1 cellular context compared by ENCODE assay signal in the genomic region with DNA sequence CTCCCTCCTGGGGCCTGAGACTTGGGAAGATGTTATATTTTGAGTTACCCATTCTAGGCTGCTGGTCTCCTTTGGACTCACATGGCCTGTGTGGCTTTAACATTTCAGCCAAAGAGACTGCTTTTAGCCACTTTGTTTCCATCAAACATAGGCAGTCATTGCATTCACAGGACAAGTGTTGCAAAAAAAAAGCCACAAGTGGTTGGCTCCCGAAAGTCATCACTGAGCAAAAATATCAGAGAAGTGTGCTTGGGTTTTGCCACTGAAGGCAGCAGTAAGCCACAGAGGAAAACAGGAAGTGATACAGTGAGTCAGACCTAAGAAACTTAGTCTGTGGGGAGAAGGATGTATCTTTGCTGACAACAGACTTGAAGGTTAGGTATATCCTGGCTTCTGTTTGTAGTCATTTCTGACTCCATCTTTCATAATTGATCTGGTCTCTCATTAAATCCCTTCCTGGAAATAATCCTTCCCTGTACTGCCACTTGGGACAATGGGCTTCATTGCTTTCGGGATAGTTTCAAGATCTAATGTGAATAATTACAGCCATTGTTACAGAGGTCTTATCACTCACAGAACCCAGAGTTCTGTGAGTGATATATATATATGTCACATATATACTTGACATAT.
TF ChIP-seq lines count a peak whose summit lies in the region.

No MANE protein-coding gene starts in this region.

TF ChIP-seq in K562, 482 proteins besides CTCF, POLR2A, EP300 and RAD21 (continued from another document):
- TF ChIP-seq, protein P1, sequence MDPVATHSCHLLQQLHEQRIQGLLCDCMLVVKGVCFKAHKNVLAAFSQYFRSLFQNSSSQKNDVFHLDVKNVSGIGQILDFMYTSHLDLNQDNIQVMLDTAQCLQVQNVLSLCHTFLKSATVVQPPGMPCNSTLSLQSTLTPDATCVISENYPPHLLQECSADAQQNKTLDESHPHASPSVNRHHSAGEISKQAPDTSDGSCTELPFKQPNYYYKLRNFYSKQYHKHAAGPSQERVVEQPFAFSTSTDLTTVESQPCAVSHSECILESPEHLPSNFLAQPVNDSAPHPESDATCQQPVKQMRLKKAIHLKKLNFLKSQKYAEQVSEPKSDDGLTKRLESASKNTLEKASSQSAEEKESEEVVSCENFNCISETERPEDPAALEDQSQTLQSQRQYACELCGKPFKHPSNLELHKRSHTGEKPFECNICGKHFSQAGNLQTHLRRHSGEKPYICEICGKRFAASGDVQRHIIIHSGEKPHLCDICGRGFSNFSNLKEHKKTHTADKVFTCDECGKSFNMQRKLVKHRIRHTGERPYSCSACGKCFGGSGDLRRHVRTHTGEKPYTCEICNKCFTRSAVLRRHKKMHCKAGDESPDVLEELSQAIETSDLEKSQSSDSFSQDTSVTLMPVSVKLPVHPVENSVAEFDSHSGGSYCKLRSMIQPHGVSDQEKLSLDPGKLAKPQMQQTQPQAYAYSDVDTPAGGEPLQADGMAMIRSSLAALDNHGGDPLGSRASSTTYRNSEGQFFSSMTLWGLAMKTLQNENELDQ (CRISPR knock-in tag; IDR thresholded peaks at IDR 0.05; ENCODE audit: borderline replicate concordance), result no peak
- 0 out of 2 replicates have a peak, but pooled peaks have one; percentile 11 for TF ChIP-seq JUNB (CRISPR knock-in tag; conservative IDR thresholded peaks at IDR 0.05)
- no peak for TF ChIP-seq NRF1 (conservative IDR thresholded peaks at IDR 0.05 in 1 of 2, IDR thresholded peaks at IDR 0.05 in 1 of 2)
- TF ChIP-seq THAP7 (CRISPR knock-in tag; IDR thresholded peaks at IDR 0.05), result no peak
- no peak for TF ChIP-seq E4F1 (CRISPR knock-in tag; IDR thresholded peaks at IDR 0.05; ENCODE audit: borderline replicate concordance)
